9 cellular contexts compared by ENCODE assay signal in the genomic region with DNA sequence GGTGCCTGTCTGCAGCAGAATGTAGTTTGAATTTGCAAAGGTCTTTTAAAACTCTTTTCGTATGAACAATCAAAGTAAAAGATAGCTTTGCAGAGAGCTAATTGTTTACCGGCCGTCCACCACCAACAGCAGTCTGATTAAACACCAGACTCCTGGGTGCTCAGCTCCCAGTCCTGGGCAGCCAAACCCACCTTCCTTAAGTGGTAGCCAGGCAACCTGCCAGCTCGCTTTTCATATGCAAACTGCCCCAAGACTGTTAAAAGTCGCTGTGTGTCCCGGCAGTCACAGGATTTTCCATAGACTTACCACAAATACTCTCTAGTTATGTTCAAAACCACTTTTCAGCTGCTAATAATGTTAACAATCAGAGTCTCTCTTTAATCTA. TPM values are rescaled to one million over a fixed set of nuclear protein-coding genes. Genes with fewer than 3 reads are reported as not detected.
DNase-seq lines count a peak whose midpoint lies in the region; ATAC-seq and TF ChIP-seq lines count a peak whose summit lies in the region.
"Had no signal": no experiment of that assay in that cellular context is flagged by ENCODE, and none has a peak within 500 bp of the region (broad histone marks: within the 10 kb centered on the region; RNA-seq: fewer than 3 reads in every experiment).

No MANE protein-coding gene starts in this region.

- H3K4me3 ChIP-seq in heart left ventricle = peak overlapping the region in 11 of 12 donors; percentile 18 to 66 (median 47)
- H3K4me3 ChIP-seq in ectodermal cell (ENCODE audit: insufficient read depth, low read depth, low read length) = peak overlapping the region; percentile 11
- peak overlapping the region; percentile 39 to 52 for H3K4me3 ChIP-seq in uterus

- DNase-seq in heart left ventricle (peak in 1 of 5 donors; percentile 38), Right ventricle myocardium inferior (ENCODE audit: missing footprints) (no peak), middle frontal gyrus (ENCODE audit: extremely low spot score, low spot score) (peak; percentile 29), uterus (peak in 1 of 2 donors; percentile 58), germinal center (ENCODE audit: low spot score) (no peak), RKO (ENCODE audit: low spot score) (no peak)
- no peak for DNase-seq in activated CD8-positive, alpha-beta memory T cell treated with anti-CD3 and anti-CD28 coated beads for 24 hours

- WGBS in heart left ventricle, 4 donors = 4 to 27% (median 8%) methylated on average over 6 of the region's 6 CpGs
- 1% methylated on average over 6 of the region's 6 CpGs for WGBS in ectodermal cell, 2 experiments

- H3K9me3 ChIP-seq in heart left ventricle (peaks cover 0 to 2% (median 0%) of the 10 kb centered on the region in 12 donors), ectodermal cell (ENCODE audit: control insufficient read depth, low read length) (no peaks in the 10 kb centered on the region), uterus (no peaks in the 10 kb centered on the region)

- H3K27ac ChIP-seq in heart left ventricle (peak overlapping the region in 10 of 12 donors; percentile 41 to 75 (median 56)), ectodermal cell (ENCODE audit: insufficient read depth, low read depth, low read length, poor library complexity, severe bottlenecking) (no peak overlapping the region), uterus (peak overlapping the region; percentile 83)

- ATAC-seq in heart left ventricle (no peak), Right ventricle myocardium inferior (no peak)

- TF ChIP-seq POLR2A in heart left ventricle (IDR thresholded peaks at IDR 0.05) = no peak
- no peak for TF ChIP-seq POLR2A in uterus (IDR thresholded peaks at IDR 0.05)

- peaks cover 0 to 19% (median 7%) of the 10 kb centered on the region in 12 donors for H3K4me1 ChIP-seq in heart left ventricle
- peaks cover 30% of the 10 kb centered on the region for H3K4me1 ChIP-seq in ectodermal cell (ENCODE audit: control insufficient read depth, insufficient read depth, low read length)
- H3K4me1 ChIP-seq in uterus = no peaks in the 10 kb centered on the region

- TF ChIP-seq CTCF in heart left ventricle (IDR thresholded peaks at IDR 0.05) (no peak), uterus (IDR thresholded peaks at IDR 0.05) (no peak)

- intact Hi-C loops in heart left ventricle (cut with DNase I) (no loop called here), Right ventricle myocardium inferior (cut with DNase I) (no loop called here), uterus (cut with DNase I; ENCODE audit: low total_unique reads) (no loop called here)

- H3K36me3 ChIP-seq in heart left ventricle = peaks cover 0 to 17% (median 3%) of the 10 kb centered on the region in 9 donors
- no peaks in the 10 kb centered on the region for H3K36me3 ChIP-seq in ectodermal cell (ENCODE audit: control insufficient read depth, insufficient read depth, low read length)
- no peaks in the 10 kb centered on the region for H3K36me3 ChIP-seq in uterus

- H3K27me3 ChIP-seq in heart left ventricle = peaks cover 0 to 67% (median 22%) of the 10 kb centered on the region in 9 donors
- peaks cover 38% of the 10 kb centered on the region for H3K27me3 ChIP-seq in ectodermal cell (ENCODE audit: control insufficient read depth, insufficient read depth, low read length, poor library complexity, severe bottlenecking)
- no peaks in the 10 kb centered on the region for H3K27me3 ChIP-seq in uterus

RNA-seq across cellular contexts. Expression of gene THBS2, which starts 0.8 kb away (rescaled TPM):
- 10 to 100 TPM in 8 of 9 donors, 1 to 10 TPM in 1; 7.9 to 51.7 (median 15.9) TPM for total RNA-seq in heart left ventricle
- polyA plus RNA-seq in heart left ventricle = 10 to 100 TPM in 1 of 2 donors, 1 to 10 TPM in 1; 1.9 to 19.8 TPM
- 10.6 TPM for total RNA-seq in Right ventricle myocardium inferior
- polyA plus RNA-seq in ectodermal cell (2013, experiment 1 of 4) = 3.4 TPM
- polyA plus RNA-seq in ectodermal cell (2013, experiment 2 of 4) = 1.2 TPM
- 1.2 TPM for polyA plus RNA-seq in ectodermal cell (2013, experiment 3 of 4)
- polyA plus RNA-seq in ectodermal cell (2013, experiment 4 of 4) = 1.1 TPM
- total RNA-seq in uterus = 100 to 1,000 TPM in 2 of 4 donors, 10 to 100 TPM in 2; 84.0 to 224 (median 136) TPM
- total RNA-seq: activated CD8-positive, alpha-beta memory T cell treated with anti-CD3 and anti-CD28 coated beads for 36 hours had no signal
